Comparison of ENCODE assay signal across 18 cellular contexts in the genomic region with DNA sequence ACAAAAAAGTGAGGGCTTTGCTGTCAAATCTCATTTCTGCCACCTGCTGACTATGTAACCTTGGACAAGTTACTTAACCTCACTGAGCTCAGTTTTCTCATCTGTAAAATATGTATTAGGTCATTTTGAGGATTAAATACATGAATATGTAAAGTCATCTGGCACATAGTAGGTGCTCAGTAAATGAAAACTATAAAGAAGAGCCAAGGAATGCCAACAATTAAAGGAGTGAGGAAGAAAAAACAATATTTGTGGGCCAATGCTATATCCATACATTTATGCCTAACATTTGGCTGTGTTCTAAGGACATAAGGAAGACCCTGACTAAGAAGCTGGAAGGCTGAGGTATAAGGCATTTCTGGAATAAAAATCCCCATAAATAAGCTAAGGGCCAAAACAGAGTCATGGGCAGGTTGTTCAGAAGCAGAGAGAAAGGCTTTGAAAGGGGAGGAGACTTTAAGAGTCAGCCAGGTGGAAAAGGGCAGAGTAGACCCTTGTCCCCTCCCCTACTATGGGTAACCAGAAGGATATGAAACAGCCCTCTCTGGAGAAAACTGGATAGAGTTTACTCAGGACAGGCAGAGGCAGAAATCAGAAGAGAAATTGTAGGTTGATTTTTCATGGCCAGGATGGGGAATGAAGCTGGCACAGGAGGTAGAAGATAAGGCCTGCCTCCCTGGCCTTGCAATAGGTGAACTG. TPM values are rescaled to one million over a fixed set of nuclear protein-coding genes. Genes with fewer than 3 reads are reported as not detected.
DNase-seq lines count a peak whose midpoint lies in the region; ATAC-seq, FAIRE-seq and TF ChIP-seq lines count a peak whose summit lies in the region.
"Had no signal": no experiment of that assay in that cellular context is flagged by ENCODE, and none has a peak within 500 bp of the region (broad histone marks: within the 10 kb centered on the region; RNA-seq: fewer than 3 reads in every experiment).

No MANE protein-coding gene starts in this region.

- H2AK5ac ChIP-seq in IMR-90 (ENCODE audit: low read depth, low read length) = peak overlapping the region; percentile 50; the same call in 1 of the 2 replicates

- peaks cover 9% of the 10 kb centered on the region for H3K9me1 ChIP-seq in IMR-90 (ENCODE audit: insufficient read depth, low read length)

- dilution Hi-C loops in IMR-90 (cut with HindIII; ENCODE audit: low sequenced_read_pairs, unreplicated experiment) = no loop called here

- H3K36me3 ChIP-seq in IMR-90 (ENCODE audit: control insufficient read depth, insufficient read depth, low read length) = no peaks in the 10 kb centered on the region
- no peaks in the 10 kb centered on the region for H3K36me3 ChIP-seq in bronchial epithelial cell (ENCODE audit: control insufficient read depth, insufficient read depth, low read length)
- H3K36me3 ChIP-seq in neutrophil = no peaks in the 10 kb centered on the region
- H3K36me3 ChIP-seq: gastroesophageal sphincter, prostate gland, thyroid gland had no signal

- peak overlapping the region; percentile 54 for H3K4ac ChIP-seq in IMR-90 (ENCODE audit: low read depth, low read length)

- ATAC-seq in IMR-90 (ENCODE audit: low read depth) = no peak; the same call in 1 of the 2 replicates
- ATAC-seq: gastroesophageal sphincter had no signal

- peak overlapping the region; percentile 90 for H3K27ac Mint-ChIP-seq in activated T-cell treated with anti-CD3 and anti-CD28 coated beads, Interleukin-2, amount 50 U/mL, for 24 hours
- H3K27ac Mint-ChIP-seq in type B pancreatic cell = no peak overlapping the region
- H3K27ac Mint-ChIP-seq: WTC11 had no signal

- H4K20me1 ChIP-seq in IMR-90 (ENCODE audit: insufficient read depth, low read length) = no peaks in the 10 kb centered on the region

- H3K14ac ChIP-seq in IMR-90 (replicated peaks; ENCODE audit: low read depth, low read length) = peak overlapping the region; percentile 93

- in situ Hi-C loops in IMR-90 (cut with MboI; ENCODE audit: low sequenced_read_pairs) = no loop called here

- no TSS peak for BruUV-seq in IMR-90 (replicated peaks; lab: Mats Ljungman, UMichigan)

- H3K4me1 ChIP-seq in IMR-90 (ENCODE audit: control insufficient read depth, insufficient read depth, low read length) = peaks cover 5% of the 10 kb centered on the region
- H3K4me1 ChIP-seq in neutrophil (ENCODE audit: control insufficient read depth in 1 of 2, insufficient read depth in 1 of 2, low read depth in 1 of 2, low read length in 1 of 2) = peaks cover 11 to 13% of the 10 kb centered on the region in 2 experiments
- H3K4me1 ChIP-seq: gastroesophageal sphincter, prostate gland had no signal

- peak overlapping the region; percentile 65 to 94 for H4K8ac ChIP-seq in IMR-90 (ENCODE audit: low read depth in 2 of 2, low read length in 2 of 2)

- H2AFZ ChIP-seq in IMR-90 (replicated peaks; ENCODE audit: low read length, poor library complexity) = peak overlapping the region; percentile 89

- TF ChIP-seq CTCF in IMR-90 (conservative IDR thresholded peaks at IDR 0.05; ENCODE audit: low read depth, low read length) (no peak), bronchial epithelial cell (IDR thresholded peaks at IDR 0.05; ENCODE audit: insufficient read depth, low read length, severe bottlenecking) (no peak), neutrophil (IDR thresholded peaks at IDR 0.05) (no peak), type B pancreatic cell (conservative IDR thresholded peaks at IDR 0.05) (no peak)

- TF ChIP-seq RAD21 in IMR-90 (IDR thresholded peaks at IDR 0.05; ENCODE audit: low read length) = no peak

- H2BK15ac ChIP-seq in IMR-90 (ENCODE audit: low read depth, low read length) = peak overlapping the region; percentile 79; the same call in 2 of the 3 replicates

- TF ChIP-seq POLR2A in IMR-90 (IDR thresholded peaks at IDR 0.05; ENCODE audit: low read depth, low read length) = no peak
- no peak for TF ChIP-seq POLR2A in H54 (IDR thresholded peaks at IDR 0.05; ENCODE audit: low read depth, low read length)

- no peak overlapping the region; the same call in 1 of the 2 replicates for H3K18ac ChIP-seq in IMR-90 (ENCODE audit: low read depth, low read length)

- no peaks in the 10 kb centered on the region for H3K36me3 Mint-ChIP-seq in activated T-cell treated with anti-CD3 and anti-CD28 coated beads, Interleukin-2, amount 50 U/mL, for 24 hours (ENCODE audit: low read depth)
- peaks cover 3% of the 10 kb centered on the region for H3K36me3 Mint-ChIP-seq in type B pancreatic cell
- H3K36me3 Mint-ChIP-seq: brain, WTC11 had no signal

- H3K27ac ChIP-seq in IMR-90 (ENCODE audit: insufficient read depth, low read length) (peak overlapping the region; percentile 38), neutrophil (peak overlapping the region; percentile 15)
- H3K27ac ChIP-seq: gastroesophageal sphincter, prostate gland, thyroid gland had no signal

- H3K4me1 Mint-ChIP-seq in activated T-cell treated with anti-CD3 and anti-CD28 coated beads, Interleukin-2, amount 50 U/mL, for 24 hours (ENCODE audit: low read depth) = peaks cover 20% of the 10 kb centered on the region
- peaks cover 15% of the 10 kb centered on the region for H3K4me1 Mint-ChIP-seq in type B pancreatic cell (ENCODE audit: unreplicated experiment)

- H3K9me3 Mint-ChIP-seq in activated T-cell treated with anti-CD3 and anti-CD28 coated beads, Interleukin-2, amount 50 U/mL, for 24 hours = no peaks in the 10 kb centered on the region
- H3K9me3 Mint-ChIP-seq in type B pancreatic cell = no peaks in the 10 kb centered on the region
- H3K9me3 Mint-ChIP-seq: WTC11 had no signal

- peak overlapping the region; percentile 37; the same call in 1 of the 2 replicates for H3K4me2 ChIP-seq in IMR-90 (ENCODE audit: low read depth, low read length)

- H3K4me3 Mint-ChIP-seq in activated T-cell treated with anti-CD3 and anti-CD28 coated beads, Interleukin-2, amount 50 U/mL, for 24 hours = peak overlapping the region; percentile 44
- H3K4me3 Mint-ChIP-seq in type B pancreatic cell = no peak overlapping the region
- H3K4me3 Mint-ChIP-seq: brain, WTC11 had no signal

- POLR2A ChIA-PET in IMR-90 (lab: Charles Lee; ENCODE audit: unreplicated experiment) = interaction anchor here (0.6 kb wide), 1 partner anchor 48 kb away, joined by 3 read pairs; no protein-coding TSS in a partner anchor

- H3K9ac ChIP-seq in IMR-90 (ENCODE audit: low read depth, low read length) = no peak overlapping the region

- H3K79me1 ChIP-seq in IMR-90 (ENCODE audit: low read depth in 1 of 2, low read length in 2 of 2) = no peaks in the 10 kb centered on the region

- peak overlapping the region; percentile 36 for H2BK5ac ChIP-seq in IMR-90 (ENCODE audit: low read depth, low read length, poor library complexity, severe bottlenecking)

- H2BK20ac ChIP-seq in IMR-90 (ENCODE audit: low read depth, low read length) = peak overlapping the region; percentile 45; the same call in 1 of the 2 replicates

- H3K56ac ChIP-seq in IMR-90 (ENCODE audit: extremely low read depth, insufficient read depth, low read length) = no peak overlapping the region

- peak overlapping the region; percentile 38 for H2BK120ac ChIP-seq in IMR-90 (ENCODE audit: low read depth, low read length)

- H3K27me3 Mint-ChIP-seq in activated T-cell treated with anti-CD3 and anti-CD28 coated beads, Interleukin-2, amount 50 U/mL, for 24 hours = peaks cover 5% of the 10 kb centered on the region
- peaks cover 9% of the 10 kb centered on the region for H3K27me3 Mint-ChIP-seq in type B pancreatic cell

- no peak for FAIRE-seq in bronchial epithelial cell (lab: Jason Lieb, UNC)
- no peak for FAIRE-seq in H54 (lab: Jason Lieb, UNC)
- FAIRE-seq: endometrium had no signal

- H4K91ac ChIP-seq in IMR-90 (ENCODE audit: insufficient read depth, low read depth, low read length) = peak overlapping the region; percentile 49

- peak overlapping the region; percentile 53 for H2AK9ac ChIP-seq in IMR-90 (replicated peaks; ENCODE audit: low read depth, low read length, poor library complexity)

- H3K23ac ChIP-seq in IMR-90 (ENCODE audit: low read depth, low read length) = peak overlapping the region; percentile 46; the same call in 1 of the 2 replicates

- no peak for DNase-seq in activated T-cell treated with anti-CD3 and anti-CD28 coated beads, Interleukin-2, amount 50 U/mL, for 24 hours
- no peak for DNase-seq in activated T-cell treated with anti-CD3 and anti-CD28 coated beads, Interleukin-2, amount 50 U/mL, for 48 hours
- no peak for DNase-seq in IMR-90
- peak; percentile 21 for DNase-seq in bronchial epithelial cell (ENCODE audit: low read depth)
- no peak for DNase-seq in type B pancreatic cell (ENCODE audit: extremely low spot score, unreplicated experiment)
- DNase-seq in H54 (ENCODE audit: insufficient read length, low spot score) = no peak
- no peak for DNase-seq in occipital lobe (lab: John Stamatoyannopoulos, UW)
- DNase-seq: DMS79, midbrain, NCI-H1092 treated with DMSO at 0.1 percent for 48 hours, NCI-H2227 treated with DMSO at 0.1 percent for 48 hours, thyroid gland had no signal

- H3K9me3 ChIP-seq in IMR-90 (ENCODE audit: control insufficient read depth, insufficient read depth, low read length) (no peaks in the 10 kb centered on the region), neutrophil (no peaks in the 10 kb centered on the region)
- H3K9me3 ChIP-seq: gastroesophageal sphincter, prostate gland, thyroid gland had no signal

- H3K4me3 ChIP-seq in IMR-90 (ENCODE audit: insufficient read depth, low read depth, low read length) (no peak overlapping the region), bronchial epithelial cell (ENCODE audit: low read depth, low read length) (no peak overlapping the region), neutrophil (ENCODE audit: low read depth in 1 of 2, low read length in 1 of 2) (no peak overlapping the region)
- H3K4me3 ChIP-seq: gastroesophageal sphincter, prostate gland, thyroid gland had no signal

- peak overlapping the region; percentile 79; the same call in 1 of the 2 replicates for H4K5ac ChIP-seq in IMR-90 (ENCODE audit: low read depth, low read length)

- CTCF ChIA-PET in IMR-90 (lab: Yijun Ruan, JAX) = interaction anchor here (0.6 to 0.7 kb wide), 2 partner anchors 512 to 700 kb away, joined by 3 read pairs; no protein-coding TSS in a partner anchor

- intact Hi-C loops in IMR-90 (cut with micrococcal nuclease) = no loop called here

- peaks cover 8% of the 10 kb centered on the region for H3K27me3 ChIP-seq in IMR-90 (ENCODE audit: control insufficient read depth, insufficient read depth, low read length)
- H3K27me3 ChIP-seq in bronchial epithelial cell (ENCODE audit: control insufficient read depth, insufficient read depth, low read length) = no peaks in the 10 kb centered on the region
- H3K27me3 ChIP-seq in neutrophil = peaks cover 11% of the 10 kb centered on the region
- H3K27me3 ChIP-seq: gastroesophageal sphincter, thyroid gland had no signal

RNA-seq across cellular contexts. Expression of a gene that starts 47.6 kb away (rescaled TPM):
- total RNA-seq in IMR-90 (2012; rRNA removed) (56.1 and 61.4 TPM in 2 replicates), bronchial epithelial cell (85.3 and 117 TPM in 2 replicates), type B pancreatic cell (ENCODE audit: low replicate concordance) (40.9 and 63.0 TPM in 2 replicates), occipital lobe (11.7 TPM)
- 66.0 and 80.7 TPM in 2 replicates for polyA plus RNA-seq in IMR-90 (2012; rRNA removed)
- 76.2 and 95.1 TPM in 2 replicates for polyA plus RNA-seq in IMR-90 (2012; cell fraction: cytosol; rRNA removed)
- polyA plus RNA-seq in IMR-90 (2012; cell fraction: nucleus; rRNA removed; ENCODE audit: low replicate concordance) = 22.3 and 55.0 TPM in 2 replicates

RNA-seq across cellular contexts. Expression of a gene that starts 47.8 kb away (rescaled TPM):
- total RNA-seq in IMR-90 (2012; rRNA removed) (207 and 367 TPM in 2 replicates), bronchial epithelial cell (171 and 173 TPM in 2 replicates), type B pancreatic cell (ENCODE audit: low replicate concordance) (185 and 276 TPM in 2 replicates), occipital lobe (769 TPM)
- 60.0 and 81.4 TPM in 2 replicates for polyA plus RNA-seq in IMR-90 (2012; rRNA removed)
- polyA plus RNA-seq in IMR-90 (2012; cell fraction: cytosol; rRNA removed) = 16.0 and 25.6 TPM in 2 replicates
- polyA plus RNA-seq in IMR-90 (2012; cell fraction: nucleus; rRNA removed; ENCODE audit: low replicate concordance) = 18.4 and 79.4 TPM in 2 replicates
